ENCODE assay signal across 8 cellular contexts in the genomic region with DNA sequence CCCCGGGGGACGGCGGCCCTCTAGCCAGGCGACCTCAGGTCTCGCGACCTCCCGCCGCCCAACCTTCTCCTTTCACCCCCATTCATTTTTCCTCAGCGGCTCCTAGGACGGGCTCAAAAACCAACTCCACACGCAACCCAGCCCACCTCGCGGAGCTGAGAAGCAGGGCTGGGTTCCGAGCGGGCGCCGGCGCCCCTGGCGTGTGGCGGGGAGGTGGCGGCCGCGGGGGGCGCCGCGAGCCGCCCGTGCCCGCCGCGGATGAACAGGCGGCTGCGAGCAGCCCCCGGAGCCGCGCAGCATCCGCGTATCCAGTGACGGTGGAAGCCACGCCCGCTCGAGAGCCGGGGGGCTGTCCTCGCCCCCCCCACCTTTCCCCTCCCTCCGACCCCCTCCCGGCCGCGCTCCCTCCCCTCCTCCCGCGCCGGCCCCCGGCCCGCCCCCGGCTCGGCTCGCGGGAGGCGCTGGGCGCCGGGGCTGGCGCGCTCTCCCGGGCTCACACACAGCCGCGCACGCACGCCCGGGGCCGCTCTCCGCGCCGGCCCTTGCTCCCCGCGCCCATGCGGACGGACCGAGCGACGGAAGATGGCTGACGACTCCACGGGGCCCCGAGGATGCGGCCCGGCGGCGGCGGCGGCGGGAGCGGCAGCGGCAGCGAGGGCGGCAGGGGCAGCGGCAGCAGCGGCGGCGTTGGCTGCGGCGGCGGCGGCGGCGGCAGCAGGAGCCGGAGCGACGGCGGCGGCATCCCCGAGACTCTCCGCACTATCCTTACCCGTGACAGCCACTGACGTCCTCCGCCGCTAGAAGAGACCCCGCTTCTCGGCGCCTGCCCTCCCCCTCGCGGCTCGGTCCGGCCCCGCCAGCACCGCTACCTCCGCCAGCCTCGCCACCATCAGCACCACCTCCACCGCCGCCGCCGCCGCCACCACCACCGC. TPM values are rescaled to one million over a fixed set of nuclear protein-coding genes. Genes with fewer than 3 reads are reported as not detected.
DNase-seq lines count a peak whose midpoint lies in the region; ATAC-seq and TF ChIP-seq lines count a peak whose summit lies in the region.

A gene with protein sequence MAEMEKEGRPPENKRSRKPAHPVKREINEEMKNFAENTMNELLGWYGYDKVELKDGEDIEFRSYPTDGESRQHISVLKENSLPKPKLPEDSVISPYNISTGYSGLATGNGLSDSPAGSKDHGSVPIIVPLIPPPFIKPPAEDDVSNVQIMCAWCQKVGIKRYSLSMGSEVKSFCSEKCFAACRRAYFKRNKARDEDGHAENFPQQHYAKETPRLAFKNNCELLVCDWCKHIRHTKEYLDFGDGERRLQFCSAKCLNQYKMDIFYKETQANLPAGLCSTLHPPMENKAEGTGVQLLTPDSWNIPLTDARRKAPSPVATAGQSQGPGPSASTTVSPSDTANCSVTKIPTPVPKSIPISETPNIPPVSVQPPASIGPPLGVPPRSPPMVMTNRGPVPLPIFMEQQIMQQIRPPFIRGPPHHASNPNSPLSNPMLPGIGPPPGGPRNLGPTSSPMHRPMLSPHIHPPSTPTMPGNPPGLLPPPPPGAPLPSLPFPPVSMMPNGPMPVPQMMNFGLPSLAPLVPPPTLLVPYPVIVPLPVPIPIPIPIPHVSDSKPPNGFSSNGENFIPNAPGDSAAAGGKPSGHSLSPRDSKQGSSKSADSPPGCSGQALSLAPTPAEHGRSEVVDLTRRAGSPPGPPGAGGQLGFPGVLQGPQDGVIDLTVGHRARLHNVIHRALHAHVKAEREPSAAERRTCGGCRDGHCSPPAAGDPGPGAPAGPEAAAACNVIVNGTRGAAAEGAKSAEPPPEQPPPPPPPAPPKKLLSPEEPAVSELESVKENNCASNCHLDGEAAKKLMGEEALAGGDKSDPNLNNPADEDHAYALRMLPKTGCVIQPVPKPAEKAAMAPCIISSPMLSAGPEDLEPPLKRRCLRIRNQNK (plus strand): TSS at position 482 of the 932 bp plus-strand sequence. CDS start 500 bp downstream, outside the sequence.

- H4K20me1 ChIP-seq in GM23338 (replicated peaks; ENCODE audit: insufficient read depth): no peaks in the 10 kb centered on the region

- peak within 1 kb of the TSS; percentile 100 for H3K4me2 ChIP-seq in GM23338

- no TSS peak for BruUV-seq in Calu3 (replicated peaks; lab: Mats Ljungman, UMichigan)

- DNase-seq in Calu3: peak; percentile 41
- peak; percentile 72 for DNase-seq in GM23338 (ENCODE audit: low spot score)
- peak; percentile 50 for DNase-seq in NCI-H2227 treated with DMSO at 0.1 percent for 48 hours (lab: John Stamatoyannopoulos, UW)
- DNase-seq in activated CD8-positive, alpha-beta memory T cell treated with anti-CD3 and anti-CD28 coated beads, Interleukin-2, amount 10 ng/mL, durations not matched to agents 7 days and 5 days: peak; percentile 51
- no peak for DNase-seq in epithelial cell of proximal tubule (ENCODE audit: low read depth)
- peak; percentile 80 for DNase-seq in midbrain (lab: John Stamatoyannopoulos, UW)
- DNase-seq in stimulated activated naive CD8-positive, alpha-beta T cell treated with anti-CD3 and anti-CD28 coated beads, Interleukin-15, amount 100 ng/mL, for 72 hours: peak; percentile 34 to 49
- DNase-seq in OCI-M1 (lab: John Stamatoyannopoulos, UW): no peak

- intact Hi-C loops in Calu3 (cut with micrococcal nuclease; ENCODE audit: unreplicated experiment): loop anchor here (10.0 kb wide), 1 partner anchor 175 kb away; no protein-coding TSS in a partner anchor

- 0 out of 2 replicates have a peak, but pooled peaks cover 5% of the 10 kb centered on the region for H3K79me2 ChIP-seq in GM23338 (replicated peaks; ENCODE audit: insufficient read depth)

- H3K9me3 Mint-ChIP-seq in Calu3 (ENCODE audit: low read depth, unreplicated experiment): no peaks in the 10 kb centered on the region
- H3K9me3 Mint-ChIP-seq in GM23338: no peaks in the 10 kb centered on the region; the same call in 2 of the 3 replicates
- H3K9me3 Mint-ChIP-seq in activated CD8-positive, alpha-beta memory T cell treated with anti-CD3 and anti-CD28 coated beads, Interleukin-2, amount 10 ng/mL, durations not matched to agents 7 days and 5 days (ENCODE audit: low read depth): no peaks in the 10 kb centered on the region
- no peaks in the 10 kb centered on the region for H3K9me3 Mint-ChIP-seq in stimulated activated naive CD8-positive, alpha-beta T cell treated with anti-CD3 and anti-CD28 coated beads, Interleukin-15, amount 100 ng/mL, for 72 hours

- no peaks in the 10 kb centered on the region for H3K36me3 ChIP-seq in GM23338 (ENCODE audit: insufficient read depth)

- 0 out of 2 replicates have a peak, but pooled peaks cover 9% of the 10 kb centered on the region for H3F3A ChIP-seq in GM23338 (replicated peaks; ENCODE audit: low read depth)

- H3K27ac ChIP-seq in GM23338 (ENCODE audit: low read depth): no peak within 1 kb of the TSS

- H3K4me3 ChIP-seq in GM23338 (peak within 1 kb of the TSS; percentile 94), epithelial cell of proximal tubule (ENCODE audit: low read depth, low read length) (peak within 1 kb of the TSS; percentile 78)

- TF ChIP-seq CTCF in Calu3 (IDR thresholded peaks at IDR 0.05; ENCODE audit: unreplicated experiment) (no peak), GM23338 (conservative IDR thresholded peaks at IDR 0.05; ENCODE audit: low read depth in 2 of 2) (no peak), epithelial cell of proximal tubule (conservative IDR thresholded peaks at IDR 0.05; ENCODE audit: low read depth, low read length) (no peak)

- peak within 1 kb of the TSS; percentile 98 for H2AFZ ChIP-seq in GM23338

- H3K27me3 Mint-ChIP-seq in Calu3 (ENCODE audit: unreplicated experiment) (peaks cover 36% of the 10 kb centered on the region), GM23338 (ENCODE audit: insufficient read depth, low read depth, poor library complexity) (peaks cover 36% of the 10 kb centered on the region)
- peaks cover 43% of the 10 kb centered on the region for H3K27me3 Mint-ChIP-seq in activated CD8-positive, alpha-beta memory T cell treated with anti-CD3 and anti-CD28 coated beads, Interleukin-2, amount 10 ng/mL, durations not matched to agents 7 days and 5 days
- H3K27me3 Mint-ChIP-seq in stimulated activated naive CD8-positive, alpha-beta T cell treated with anti-CD3 and anti-CD28 coated beads, Interleukin-15, amount 100 ng/mL, for 72 hours: peaks cover 35% of the 10 kb centered on the region

- H3K4me1 Mint-ChIP-seq in Calu3 (ENCODE audit: low read depth, unreplicated experiment): peaks cover 9% of the 10 kb centered on the region
- H3K4me1 Mint-ChIP-seq in GM23338: peaks cover 8% of the 10 kb centered on the region
- peaks cover 20% of the 10 kb centered on the region for H3K4me1 Mint-ChIP-seq in activated CD8-positive, alpha-beta memory T cell treated with anti-CD3 and anti-CD28 coated beads, Interleukin-2, amount 10 ng/mL, durations not matched to agents 7 days and 5 days
- peaks cover 34% of the 10 kb centered on the region for H3K4me1 Mint-ChIP-seq in stimulated activated naive CD8-positive, alpha-beta T cell treated with anti-CD3 and anti-CD28 coated beads, Interleukin-15, amount 100 ng/mL, for 72 hours

- H3K27ac Mint-ChIP-seq in Calu3 (ENCODE audit: unreplicated experiment) (peak within 1 kb of the TSS; percentile 42), GM23338 (no peak within 1 kb of the TSS)
- H3K27ac Mint-ChIP-seq in activated CD8-positive, alpha-beta memory T cell treated with anti-CD3 and anti-CD28 coated beads, Interleukin-2, amount 10 ng/mL, durations not matched to agents 7 days and 5 days: no peak within 1 kb of the TSS
- H3K27ac Mint-ChIP-seq in stimulated activated naive CD8-positive, alpha-beta T cell treated with anti-CD3 and anti-CD28 coated beads, Interleukin-15, amount 100 ng/mL, for 72 hours: peak within 1 kb of the TSS; percentile 57 to 66

- peaks cover 29% of the 10 kb centered on the region for H3K4me1 ChIP-seq in GM23338 (ENCODE audit: insufficient read depth)

- peaks cover 30% of the 10 kb centered on the region for H3K36me3 Mint-ChIP-seq in Calu3 (ENCODE audit: insufficient read depth, unreplicated experiment)
- no peaks in the 10 kb centered on the region; the same call in 2 of the 3 replicates for H3K36me3 Mint-ChIP-seq in GM23338 (ENCODE audit: low read depth)
- peaks cover 2% of the 10 kb centered on the region for H3K36me3 Mint-ChIP-seq in activated CD8-positive, alpha-beta memory T cell treated with anti-CD3 and anti-CD28 coated beads, Interleukin-2, amount 10 ng/mL, durations not matched to agents 7 days and 5 days

- peaks cover 80% of the 10 kb centered on the region for H3K27me3 ChIP-seq in GM23338 (ENCODE audit: insufficient read depth)

- H3K9me2 ChIP-seq in GM23338 (ENCODE audit: insufficient read depth): no peaks in the 10 kb centered on the region

- peak; percentile 32 for ATAC-seq in GM23338
- peak; percentile 64 for ATAC-seq in activated CD8-positive, alpha-beta memory T cell treated with anti-CD3 and anti-CD28 coated beads, Interleukin-2, amount 10 ng/mL, durations not matched to agents 7 days and 5 days
- peak; percentile 70 for ATAC-seq in stimulated activated naive CD8-positive, alpha-beta T cell treated with anti-CD3 and anti-CD28 coated beads, Interleukin-15, amount 100 ng/mL, for 72 hours

- peak within 1 kb of the TSS; percentile 89 for H3K4me3 Mint-ChIP-seq in Calu3 (ENCODE audit: low read depth, unreplicated experiment)
- H3K4me3 Mint-ChIP-seq in GM23338: no peak within 1 kb of the TSS; the same call in 1 of the 3 replicates
- peak within 1 kb of the TSS; percentile 79 for H3K4me3 Mint-ChIP-seq in activated CD8-positive, alpha-beta memory T cell treated with anti-CD3 and anti-CD28 coated beads, Interleukin-2, amount 10 ng/mL, durations not matched to agents 7 days and 5 days
- H3K4me3 Mint-ChIP-seq in stimulated activated naive CD8-positive, alpha-beta T cell treated with anti-CD3 and anti-CD28 coated beads, Interleukin-15, amount 100 ng/mL, for 72 hours: peak within 1 kb of the TSS; percentile 95 to 96

- CTCF ChIA-PET in Calu3 (lab: Charles Lee): interaction anchor here (1.3 to 1.5 kb wide), 2 partner anchors 117 to 172 kb away, joined by 3 to 6 read pairs; no protein-coding TSS in a partner anchor
- CTCF ChIA-PET in activated CD8-positive, alpha-beta memory T cell treated with anti-CD3 and anti-CD28 coated beads, Interleukin-2, amount 10 ng/mL, durations not matched to agents 7 days and 5 days (lab: Charles Lee): interaction anchor here (0.9 to 2.4 kb wide), 10 partner anchors 30 to 185 kb away, joined by 3 to 10 read pairs (median 4); a partner anchor contains a TSS

TF ChIP-seq in GM23338, 12 proteins besides CTCF, POLR2A, EP300 and RAD21 (continues in another document):
- no peak for TF ChIP-seq EZH2 (IDR thresholded peaks at IDR 0.05; ENCODE audit: low read depth, unreplicated experiment)
- TF ChIP-seq JUNB (IDR thresholded peaks at IDR 0.05; ENCODE audit: unreplicated experiment): no peak
- no peak for TF ChIP-seq STAT1 (IDR thresholded peaks at IDR 0.05; ENCODE audit: unreplicated experiment)
- no peak for TF ChIP-seq NANOG (IDR thresholded peaks at IDR 0.05; ENCODE audit: borderline replicate concordance)

RNA-seq across cellular contexts. Expression of the gene that starts here (rescaled TPM):
- total RNA-seq in Calu3 (2022) (1.6 and 1.7 TPM in 2 replicates), epithelial cell of proximal tubule (1.6 and 2.5 TPM in 2 replicates)
- 3.0 and 3.1 TPM in 2 replicates for total RNA-seq in GM23338 (2014; rRNA removed; shearing (Covaris generic))
- 1.5 and 2.2 TPM in 2 replicates for polyA plus RNA-seq in GM23338 (2016; fragmentation: Nextera tagmentation; extraction: Ambion mirVana)
- total RNA-seq in activated CD8-positive, alpha-beta memory T cell treated with anti-CD3 and anti-CD28 coated beads, Interleukin-2, amount 10 ng/mL, durations not matched to agents 7 days and 5 days: 1 to 10 TPM in 1 of 2 experiments, under 1 TPM in 1; 0.70 to 2.0 TPM

Comparison
In these comparisons a context has a peak if more than half of its experiments do, and no peak if none do; other contexts are left out.
1. DNase-seq: peak in Calu3 (single experiment), GM23338 (single experiment), NCI-H2227 treated with DMSO at 0.1 percent for 48 hours (single experiment), activated CD8-positive, alpha-beta memory T cell treated with anti-CD3 and anti-CD28 coated beads, Interleukin-2, amount 10 ng/mL, durations not matched to agents 7 days and 5 days (single experiment), midbrain (single experiment) and stimulated activated naive CD8-positive, alpha-beta T cell treated with anti-CD3 and anti-CD28 coated beads, Interleukin-15, amount 100 ng/mL, for 72 hours (2 of 2); none in epithelial cell of proximal tubule (single experiment) and OCI-M1 (single experiment).
2. H3K27ac Mint-ChIP-seq: peak in Calu3 (single experiment) and stimulated activated naive CD8-positive, alpha-beta T cell treated with anti-CD3 and anti-CD28 coated beads, Interleukin-15, amount 100 ng/mL, for 72 hours (2 of 2); none in GM23338 (single experiment) and activated CD8-positive, alpha-beta memory T cell treated with anti-CD3 and anti-CD28 coated beads, Interleukin-2, amount 10 ng/mL, durations not matched to agents 7 days and 5 days (single experiment).
3. Peak in every context shown above with its lines, with median percentiles within 50 percentile points of each other: ATAC-seq.